In the genomic region with DNA sequence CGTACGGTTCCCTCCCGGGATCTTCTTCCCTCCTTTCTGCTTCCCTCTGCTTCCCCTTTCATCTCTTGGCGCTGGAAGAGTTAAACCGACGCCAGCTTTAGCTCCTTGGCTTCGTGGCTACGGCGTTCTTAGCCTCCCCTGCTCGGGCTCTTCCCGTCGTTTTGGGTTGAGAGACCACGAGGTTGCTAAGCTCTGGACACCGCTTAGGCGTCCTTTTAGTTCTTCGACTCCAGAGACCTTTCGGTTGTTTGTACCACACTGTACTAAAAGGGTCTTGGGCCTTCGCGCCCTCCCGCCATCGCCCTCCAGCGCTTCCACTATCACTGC, we compare ENCODE assay signal across 8 cellular contexts. TPM values are rescaled to one million over a fixed set of nuclear protein-coding genes. Genes with fewer than 3 reads are reported as not detected.
DNase-seq lines count a peak whose midpoint lies in the region; ATAC-seq and TF ChIP-seq lines count a peak whose summit lies in the region.

No MANE protein-coding gene starts in this region.

- H3K4me1 ChIP-seq in mucosa of descending colon (ENCODE audit: low read depth) (peaks cover 19% of the 10 kb centered on the region), aorta (ENCODE audit: control insufficient read depth in 1 of 2, insufficient read depth in 2 of 2, low read length in 2 of 2) (no peaks in the 10 kb centered on the region)

- H3K27ac Mint-ChIP-seq in activated CD4-positive, alpha-beta T cell treated with anti-CD3 and anti-CD28 coated beads for 36 hours: peak overlapping the region; percentile 100

- peak; percentile 25 for DNase-seq in activated CD4-positive, alpha-beta T cell treated with anti-CD3 and anti-CD28 coated beads for 36 hours
- no peak for DNase-seq in activated CD4-positive, alpha-beta T cell treated with anti-CD3 and anti-CD28 coated beads for 1 hour
- peak; percentile 16 for DNase-seq in SK-N-DZ (ENCODE audit: low spot score)
- DNase-seq in epithelial cell of prostate (ENCODE audit: low read depth, low spot score): no peak
- DNase-seq in mucosa of descending colon: no peak
- no peak for DNase-seq in aorta
- no peak for DNase-seq in effector CD4-positive, alpha-beta T cell

- 0% methylated on average over 22 of the region's 22 CpGs for WGBS in aorta, 2 donors

- H3K36me3 ChIP-seq in mucosa of descending colon (ENCODE audit: low read depth) (no peaks in the 10 kb centered on the region), aorta (ENCODE audit: control insufficient read depth in 1 of 2, insufficient read depth in 2 of 2, low read length in 1 of 2) (no peaks in the 10 kb centered on the region)

- H3K4me3 ChIP-seq in mucosa of descending colon (peak overlapping the region; percentile 94), aorta (ENCODE audit: low read length in 2 of 2) (peak overlapping the region; percentile 71 to 82)

- POLR2A ChIA-PET in activated CD4-positive, alpha-beta T cell treated with anti-CD3 and anti-CD28 coated beads for 36 hours (lab: Charles Lee): interaction anchor here (0.5 to 7.3 kb wide), 4 partner anchors 11 to 798 kb away, joined by 3 to 59 read pairs (median 5); partner anchors contain the start of gene ATXN3

- H3K4me1 Mint-ChIP-seq in activated CD4-positive, alpha-beta T cell treated with anti-CD3 and anti-CD28 coated beads for 36 hours: peaks cover 39% of the 10 kb centered on the region

- H3K27me3 ChIP-seq in aorta (ENCODE audit: control insufficient read depth in 1 of 2, insufficient read depth in 2 of 2, low read length in 1 of 2): no peaks in the 10 kb centered on the region

- no peaks in the 10 kb centered on the region for H3K27me3 Mint-ChIP-seq in activated CD4-positive, alpha-beta T cell treated with anti-CD3 and anti-CD28 coated beads for 36 hours

- H3K36me3 Mint-ChIP-seq in activated CD4-positive, alpha-beta T cell treated with anti-CD3 and anti-CD28 coated beads for 36 hours (ENCODE audit: low read depth): peaks cover 38% of the 10 kb centered on the region

- peak overlapping the region; percentile 73 for H3K27ac ChIP-seq in epithelial cell of prostate
- H3K27ac ChIP-seq in aorta (ENCODE audit: low read depth in 1 of 2, low read length in 2 of 2): peak overlapping the region in 1 of 2 donors; percentile 81

- CTCF ChIA-PET in activated CD4-positive, alpha-beta T cell treated with anti-CD3 and anti-CD28 coated beads for 36 hours (lab: Charles Lee): interaction anchor here (0.6 to 13.1 kb wide), 6 partner anchors 9 to 530 kb away, joined by 3 to 125 read pairs (median 4); partner anchors contain the start of gene ATXN3

- TF ChIP-seq CTCF in mucosa of descending colon (IDR thresholded peaks at IDR 0.05): no peak

- intact Hi-C loops in activated CD4-positive, alpha-beta T cell treated with anti-CD3 and anti-CD28 coated beads for 36 hours (cut with DNase I, micrococcal nuclease): loop anchor here in 1 of 2 experiments (5.0 kb wide), 3 partner anchors 285 to 555 kb away; no protein-coding TSS in a partner anchor
- intact Hi-C loops in mucosa of descending colon (cut with DNase I, micrococcal nuclease): no loop called here
- intact Hi-C loops in aorta (cut with DNase I): loop anchor here in 1 of 2 donors (10.0 kb wide), 1 partner anchor 562 kb away; no protein-coding TSS in a partner anchor

- H3K4me3 Mint-ChIP-seq in activated CD4-positive, alpha-beta T cell treated with anti-CD3 and anti-CD28 coated beads for 36 hours: peak overlapping the region; percentile 77

- peak; percentile 6 for ATAC-seq in activated CD4-positive, alpha-beta T cell treated with anti-CD3 and anti-CD28 coated beads for 36 hours
- ATAC-seq in HG03095 (IDR thresholded peaks at IDR 0.05; ENCODE audit: unreplicated experiment): peak; percentile 13
- ATAC-seq in mucosa of descending colon: peak; percentile 42
- ATAC-seq in aorta (ENCODE audit: low FRiP score): peak; percentile 53

- H3K9me3 ChIP-seq in mucosa of descending colon: no peaks in the 10 kb centered on the region
- no peaks in the 10 kb centered on the region for H3K9me3 ChIP-seq in aorta (ENCODE audit: control insufficient read depth, low read length)

- H3K9me3 Mint-ChIP-seq in activated CD4-positive, alpha-beta T cell treated with anti-CD3 and anti-CD28 coated beads for 36 hours (ENCODE audit: low read depth): no peaks in the 10 kb centered on the region

RNA-seq across cellular contexts. Expression of gene CPSF2, which starts 0.5 kb away (rescaled TPM):
- 100 to 1,000 TPM; 102 to 117 TPM for total RNA-seq in activated CD4-positive, alpha-beta T cell treated with anti-CD3 and anti-CD28 coated beads for 36 hours
- 14.0 and 14.6 TPM in 2 replicates for polyA plus RNA-seq in SK-N-DZ (2014; cell fraction: cytosol; rRNA removed)
- 5.5 and 8.6 TPM in 2 replicates for polyA plus RNA-seq in SK-N-DZ (2014; cell fraction: nucleus; rRNA removed)
- total RNA-seq in mucosa of descending colon (10 to 100 TPM; 33.4 to 57.5 (median 47.0) TPM), aorta (10 to 100 TPM; 38.6 to 42.4 TPM)
- 1 to 10 TPM; 5.0 to 6.2 TPM for polyA plus RNA-seq in aorta

RNA-seq across cellular contexts. Expression of gene NDUFB1, which starts 0.8 kb away (rescaled TPM):
- 100 to 1,000 TPM in 1 of 2 experiments, 10 to 100 TPM in 1; 68.9 to 118 TPM for total RNA-seq in activated CD4-positive, alpha-beta T cell treated with anti-CD3 and anti-CD28 coated beads for 36 hours
- 89.4 and 277 TPM in 2 replicates for polyA plus RNA-seq in SK-N-DZ (2014; cell fraction: cytosol; rRNA removed)
- polyA plus RNA-seq in SK-N-DZ (2014; cell fraction: nucleus; rRNA removed): 141 and 182 TPM in 2 replicates
- total RNA-seq in mucosa of descending colon (100 to 1,000 TPM; 138 to 170 (median 142) TPM), aorta (10 to 100 TPM; 88.7 to 90.5 TPM)
- 1,000 to 10,000 TPM in 1 of 2 donors, 100 to 1,000 TPM in 1; 565 to 1,009 TPM for polyA plus RNA-seq in aorta

RNA-seq across cellular contexts. Expression of gene ATXN3, which starts 15.9 kb away (rescaled TPM):
- total RNA-seq in activated CD4-positive, alpha-beta T cell treated with anti-CD3 and anti-CD28 coated beads for 36 hours: 10 to 100 TPM; 32.7 to 36.0 TPM
- polyA plus RNA-seq in SK-N-DZ (2014; cell fraction: cytosol; rRNA removed): 8.9 and 28.6 TPM in 2 replicates
- 15.0 and 27.5 TPM in 2 replicates for polyA plus RNA-seq in SK-N-DZ (2014; cell fraction: nucleus; rRNA removed)
- total RNA-seq in mucosa of descending colon: 10 to 100 TPM; 23.4 to 53.0 (median 29.2) TPM
- total RNA-seq in aorta: 10 to 100 TPM; 49.4 to 59.0 TPM
- 10 to 100 TPM; 18.9 to 30.2 TPM for polyA plus RNA-seq in aorta

Comparison
In these comparisons a context has a peak if more than half of its experiments do, and no peak if none do; other contexts are left out.
1. DNase-seq: peak in activated CD4-positive, alpha-beta T cell treated with anti-CD3 and anti-CD28 coated beads for 36 hours (single experiment) and SK-N-DZ (single experiment); none in activated CD4-positive, alpha-beta T cell treated with anti-CD3 and anti-CD28 coated beads for 1 hour (single experiment), epithelial cell of prostate (single experiment), mucosa of descending colon (0 of 3), aorta (0 of 2) and effector CD4-positive, alpha-beta T cell (single experiment).
2. Peak in every context shown above with its lines, with median percentiles within 50 percentile points of each other: ATAC-seq.